ENCODE assay signal across 7 cellular contexts in genomic region chr2:97662895-97663625, GRCh38. TPM values are rescaled to one million over a fixed set of nuclear protein-coding genes. Genes with fewer than 3 reads are reported as not detected.
DNase-seq lines count a peak whose midpoint lies in the region; ATAC-seq, FAIRE-seq and TF ChIP-seq lines count a peak whose summit lies in the region.

No MANE protein-coding gene starts in this region.

- no peak for TF ChIP-seq POLR2A in NB4 (IDR thresholded peaks at IDR 0.05; ENCODE audit: extremely low read depth, insufficient read length)

- peak overlapping the region; percentile 81 for H3K4me3 ChIP-seq in NB4 (ENCODE audit: low read depth, low read length)
- H3K4me3 ChIP-seq in WI38 (ENCODE audit: low read depth, low read length) = peak overlapping the region; percentile 81
- H3K4me3 ChIP-seq in bronchial epithelial cell (ENCODE audit: low read depth, low read length) = peak overlapping the region; percentile 60

- ATAC-seq in GM18499 (IDR thresholded peaks at IDR 0.05; ENCODE audit: insufficient read depth, unreplicated experiment) (peak; percentile 20), HG02588 (IDR thresholded peaks at IDR 0.05; ENCODE audit: unreplicated experiment) (peak; percentile 44)

- no peaks in the 10 kb centered on the region for H3K27me3 ChIP-seq in bronchial epithelial cell (ENCODE audit: control insufficient read depth, insufficient read depth, low read length)

- TF ChIP-seq CTCF in NB4 (IDR thresholded peaks at IDR 0.05; ENCODE audit: low read depth, low read length) = no peak
- no peak for TF ChIP-seq CTCF in WI38 (IDR thresholded peaks at IDR 0.05; ENCODE audit: low read depth, low read length)
- TF ChIP-seq CTCF in bronchial epithelial cell (IDR thresholded peaks at IDR 0.05; ENCODE audit: insufficient read depth, low read length, severe bottlenecking) = no peak

- DNase-seq in NB4 (ENCODE audit: low read depth) = peak; percentile 97
- peak; percentile 81 for DNase-seq in bronchial epithelial cell (ENCODE audit: low read depth)
- DNase-seq in inferior parietal cortex (ENCODE audit: extremely low spot score) = peak; percentile 47
- DNase-seq in stimulated activated CD4-positive, alpha-beta T cell treated with anti-CD3 and anti-CD28 coated beads, Interleukin-12 subunit alpha, Interleukin-12 subunit beta, amount 100 ng/mL, for 24 hours (ENCODE audit: low read depth in 2 of 2) = peak; percentile 73 to 86

- no peak for FAIRE-seq in bronchial epithelial cell (lab: Jason Lieb, UNC)

- peaks cover 14% of the 10 kb centered on the region for H3K36me3 ChIP-seq in bronchial epithelial cell (ENCODE audit: control insufficient read depth, insufficient read depth, low read length)

RNA-seq across cellular contexts. Expression of gene ACTR1B, which starts 0.8 kb away (rescaled TPM):
- 52.9 and 59.2 TPM in 2 replicates for total RNA-seq in bronchial epithelial cell

RNA-seq across cellular contexts. Expression of gene C2orf92, which starts 6.5 kb away (rescaled TPM):
- 0.26 and 0.51 TPM in 2 replicates for total RNA-seq in bronchial epithelial cell

RNA-seq across cellular contexts. Expression of gene COX5B, which starts 17.2 kb away (rescaled TPM):
- total RNA-seq in bronchial epithelial cell = 416 and 525 TPM in 2 replicates

RNA-seq across cellular contexts. Expression of gene ZAP70, which starts 50.3 kb away (rescaled TPM):
- not detected in 2 replicates for total RNA-seq in bronchial epithelial cell

Comparison
In these comparisons a context has a peak if more than half of its experiments do, and no peak if none do; other contexts are left out.
1. Peak in every context shown above with its lines: DNase-seq, ATAC-seq and H3K4me3 ChIP-seq.
2. DNase-seq: peak in every context shown above with its lines; median percentile 97 in NB4; 81 in bronchial epithelial cell; 80 in stimulated activated CD4-positive, alpha-beta T cell treated with anti-CD3 and anti-CD28 coated beads, Interleukin-12 subunit alpha, Interleukin-12 subunit beta, amount 100 ng/mL, for 24 hours; 47 in inferior parietal cortex.